In genomic region chr1:3943806-3944620, GRCh38 we compare ENCODE assay signal across 1 cellular context.
TF ChIP-seq lines count a peak whose summit lies in the region.

No MANE protein-coding gene starts in this region.

TF ChIP-seq in HepG2, 621 proteins besides CTCF, POLR2A, EP300 and RAD21 (continued from another document):
- TF ChIP-seq ISX (CRISPR knock-in tag; conservative IDR thresholded peaks at IDR 0.05) (no peak), SMAD3 (CRISPR knock-in tag; IDR thresholded peaks at IDR 0.05) (no peak)
